Comparison of ENCODE assay signal across 1 cellular context in genomic region chr12:124940143-124940392, GRCh38.
TF ChIP-seq lines count a peak whose summit lies in the region.

No MANE protein-coding gene starts in this region.

TF ChIP-seq in HepG2, 621 proteins besides CTCF, POLR2A, EP300 and RAD21 (continued from another document):
- TF ChIP-seq ZNF232 (CRISPR knock-in tag; IDR thresholded peaks at IDR 0.05; ENCODE audit: borderline replicate concordance) (no peak), ZNF879 (CRISPR knock-in tag; IDR thresholded peaks at IDR 0.05) (0 out of 2 replicates have a peak, but pooled peaks have one; percentile 23), AHR (CRISPR knock-in tag; IDR thresholded peaks at IDR 0.05) (no peak), SSRP1 (CRISPR knock-in tag; IDR thresholded peaks at IDR 0.05) (peak; percentile 100), RXRA (CRISPR knock-in tag; IDR thresholded peaks at IDR 0.05) (no peak; the same call in 1 of the 2 replicates), SNRNP70 (IDR thresholded peaks at IDR 0.05; ENCODE audit: low read depth, low read length) (no peak), ZNF709 (CRISPR knock-in tag; IDR thresholded peaks at IDR 0.05) (0 out of 2 replicates have a peak, but pooled peaks have one; percentile 17), ZNF644 (CRISPR knock-in tag; IDR thresholded peaks at IDR 0.05; ENCODE audit: low read depth) (no peak), ZNF343 (CRISPR knock-in tag; IDR thresholded peaks at IDR 0.05) (no peak), ZNF460 (CRISPR knock-in tag; IDR thresholded peaks at IDR 0.05; ENCODE audit: borderline replicate concordance) (peak; percentile 5; the same call in 1 of the 2 replicates), PATZ1 (CRISPR knock-in tag; IDR thresholded peaks at IDR 0.05) (peak; percentile 65), GATA4 (IDR thresholded peaks at IDR 0.05; ENCODE audit: borderline replicate concordance, low read depth) (no peak), NFATC3 (CRISPR knock-in tag; IDR thresholded peaks at IDR 0.05) (peak; percentile 76; the same call in 1 of the 2 replicates), ZNF800 (CRISPR knock-in tag; IDR thresholded peaks at IDR 0.05) (0 out of 2 replicates have a peak, but pooled peaks have one; percentile 13), ZNF605 (CRISPR knock-in tag; IDR thresholded peaks at IDR 0.05) (peak; percentile 91), TBL1XR1 (IDR thresholded peaks at IDR 0.05; ENCODE audit: borderline replicate concordance, low read length, partially characterized antibody) (no peak), DBP (CRISPR knock-in tag; IDR thresholded peaks at IDR 0.05; ENCODE audit: not compliant biosample characterization) (no peak), ARID5B (CRISPR knock-in tag; IDR thresholded peaks at IDR 0.05) (0 out of 2 replicates have a peak, but pooled peaks have one; percentile 2), NFRKB (IDR thresholded peaks at IDR 0.05) (no peak), BCL3 (CRISPR knock-in tag; IDR thresholded peaks at IDR 0.05) (peak; percentile 5; the same call in 1 of the 2 replicates), TIGD3 (CRISPR knock-in tag; IDR thresholded peaks at IDR 0.05; ENCODE audit: borderline replicate concordance) (0 out of 2 replicates have a peak, but pooled peaks have one; percentile 33), FOXO4 (CRISPR knock-in tag; conservative IDR thresholded peaks at IDR 0.05) (no peak), CC2D1A (CRISPR knock-in tag; IDR thresholded peaks at IDR 0.05) (0 out of 2 replicates have a peak, but pooled peaks have one; percentile 6), KDM2A (CRISPR knock-in tag; IDR thresholded peaks at IDR 0.05; ENCODE audit: borderline replicate concordance, low read depth) (no peak), SATB2 (CRISPR knock-in tag; IDR thresholded peaks at IDR 0.05) (no peak; the same call in 1 of the 2 replicates), GTF3A (CRISPR knock-in tag; conservative IDR thresholded peaks at IDR 0.05) (no peak), MAFF (IDR thresholded peaks at IDR 0.05; ENCODE audit: low read depth, low read length) (peak; percentile 59; the same call in 1 of the 2 replicates), ARID3A (IDR thresholded peaks at IDR 0.05; ENCODE audit: low read depth, low read length) (peak; percentile 48; the same call in 1 of the 2 replicates), ZNF333 (CRISPR knock-in tag; IDR thresholded peaks at IDR 0.05; ENCODE audit: borderline replicate concordance) (peak; percentile 14; the same call in 1 of the 2 replicates), SNAPC5 (CRISPR knock-in tag; IDR thresholded peaks at IDR 0.05; ENCODE audit: borderline replicate concordance) (0 out of 2 replicates have a peak, but pooled peaks have one; percentile 1), ZNF724P (CRISPR knock-in tag; IDR thresholded peaks at IDR 0.05; ENCODE audit: borderline replicate concordance) (0 out of 2 replicates have a peak, but pooled peaks have one; percentile 9), ZKSCAN1 (IDR thresholded peaks at IDR 0.05; ENCODE audit: low read length) (peak; percentile 95), MXI1 (IDR thresholded peaks at IDR 0.05; ENCODE audit: borderline replicate concordance, low read depth, low read length) (0 out of 3 replicates have a peak, but pooled peaks have one; percentile 9), POLR2AphosphoS2 (IDR thresholded peaks at IDR 0.05; ENCODE audit: low read depth, low read length) (0 out of 2 replicates have a peak, but pooled peaks have one; percentile 14), ZNF30 (CRISPR knock-in tag; IDR thresholded peaks at IDR 0.05) (0 out of 2 replicates have a peak, but pooled peaks have one; percentile 37), HNRNPL (IDR thresholded peaks at IDR 0.05; ENCODE audit: low read depth, low read length) (0 out of 2 replicates have a peak, but pooled peaks have one; percentile 10), MIER3 (CRISPR knock-in tag; IDR thresholded peaks at IDR 0.05; ENCODE audit: borderline replicate concordance) (no peak)
TF ChIP-seq in HepG2: peak in this region for 46.
